Comparison of ENCODE assay signal across 1 cellular context in genomic region chr3:39209329-39209970, GRCh38.
TF ChIP-seq lines count a peak whose summit lies in the region.

No MANE protein-coding gene starts in this region.

TF ChIP-seq in K562, 482 proteins besides CTCF, POLR2A, EP300 and RAD21 (continued from another document):
- TF ChIP-seq SLC30A9 (CRISPR knock-in tag; IDR thresholded peaks at IDR 0.05) = no peak
